ENCODE assay signal across 10 cellular contexts in the genomic region with DNA sequence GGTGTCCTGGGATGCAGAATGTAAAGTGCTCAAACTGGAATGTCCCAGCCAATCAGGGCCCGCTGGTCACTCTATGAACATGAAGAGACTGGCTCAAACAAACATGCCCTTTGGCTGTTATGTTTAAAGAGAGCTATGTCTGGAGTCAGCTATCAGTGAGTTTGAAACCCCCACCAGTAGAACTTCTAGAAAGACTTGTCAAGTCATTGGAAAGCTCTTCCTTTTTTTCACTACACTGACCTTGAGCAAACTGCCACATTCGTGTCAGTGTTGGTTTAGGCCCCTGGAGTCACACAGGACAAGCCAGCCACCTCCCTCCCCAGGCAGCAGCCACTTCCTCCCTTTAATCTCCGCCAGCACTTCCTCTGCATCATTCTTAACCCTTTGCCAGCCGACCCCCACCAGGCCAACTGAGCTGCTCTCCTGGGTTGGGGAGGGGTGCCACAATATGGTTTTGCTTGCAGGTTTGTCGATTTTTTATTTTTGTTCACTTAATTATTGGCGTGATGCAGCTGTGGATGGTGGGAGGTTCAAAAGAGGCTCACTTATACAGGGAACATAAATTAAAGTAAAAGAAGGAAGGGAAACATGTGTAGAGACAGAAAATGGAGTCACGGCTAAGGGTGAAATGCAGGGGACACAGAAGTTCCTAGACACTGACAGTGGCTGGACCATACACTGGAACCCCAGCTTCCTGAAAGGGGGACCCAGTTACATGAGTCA. TPM values are rescaled to one million over a fixed set of nuclear protein-coding genes. Genes with fewer than 3 reads are reported as not detected.
A peak's percentile ranks its signal among the peaks of the same experiment; 100 is the strongest.
DNase-seq lines count a peak whose midpoint lies in the region; ATAC-seq, FAIRE-seq and TF ChIP-seq lines count a peak whose summit lies in the region.
"Had no signal": no experiment of that assay in that cellular context is flagged by ENCODE, and none has a peak within 500 bp of the region (broad histone marks: within the 10 kb centered on the region; RNA-seq: fewer than 3 reads in every experiment).

No MANE protein-coding gene starts in this region.

- no peaks in the 10 kb centered on the region for H3K9me3 Mint-ChIP-seq in activated T-cell treated with anti-CD3 and anti-CD28 coated beads, Interleukin-2, amount 50 U/mL, for 4 hours

- ATAC-seq in activated T-cell treated with anti-CD3 and anti-CD28 coated beads, Interleukin-2, amount 50 U/mL, for 4 hours, result no peak
- ATAC-seq in HepG2, result peak; percentile 95
- no peak for ATAC-seq in thoracic aorta (ENCODE audit: insufficient number of reproducible peaks, low FRiP score, low read depth)
- no peak for ATAC-seq in HG02642 (IDR thresholded peaks at IDR 0.05; ENCODE audit: poor library complexity, unreplicated experiment)

- peaks cover 17 to 24% of the 10 kb centered on the region in 2 donors for H3K4me1 ChIP-seq in adrenal gland (replicated peaks in 1 of 2)
- H3K4me1 ChIP-seq in HepG2 (ENCODE audit: insufficient read depth, low read length), result peaks cover 76% of the 10 kb centered on the region
- peaks cover 49 to 82% of the 10 kb centered on the region in 2 donors for H3K4me1 ChIP-seq in thoracic aorta (ENCODE audit: control insufficient read depth in 1 of 2, low read depth in 2 of 2)

- DNase-seq in activated T-cell treated with anti-CD3 and anti-CD28 coated beads, Interleukin-2, amount 50 U/mL, for 4 hours, result no peak
- DNase-seq in activated T-cell treated with anti-CD3 and anti-CD28 coated beads for 4 hours (no peak), adrenal gland (peak in 6 of 7 donors; percentile 46 to 72 (median 61)), HepG2 (ENCODE audit: low spot score) (peak; percentile 99), thoracic aorta (ENCODE audit: low spot score) (no peak), NCI-H2029 treated with DMSO at 0.1 percent for 48 hours (lab: John Stamatoyannopoulos, UW) (no peak)
- DNase-seq in stimulated activated CD4-positive, alpha-beta T cell treated with anti-CD3 and anti-CD28 coated beads, Interleukin-15, amount 100 ng/mL, for 24 hours, result no peak
- DNase-seq: naive B cell had no signal

- H3K27ac ChIP-seq in adrenal gland (peak overlapping the region in 4 of 5 donors; percentile 15 to 88 (median 54)), HepG2 (ENCODE audit: extremely low read length, insufficient read depth, low read length) (peak overlapping the region; percentile 97), thoracic aorta (peak overlapping the region; percentile 73 to 85)

- CTCF ChIA-PET in HepG2 (lab: Yijun Ruan, JAX; ENCODE audit: low intra/inter-chr PET ratio, low total read pairs), result no interaction called here

- in situ Hi-C loops in HepG2 (cut with HindIII; ENCODE audit: extremely low pct_ligation_motif_present, low pct_unique_long_range_greater_than_20kb), result no loop called here

- H3K27me3 Mint-ChIP-seq in activated T-cell treated with anti-CD3 and anti-CD28 coated beads, Interleukin-2, amount 50 U/mL, for 4 hours (ENCODE audit: low read depth), result no peaks in the 10 kb centered on the region

- H3K4me2 ChIP-seq in HepG2 (ENCODE audit: low read depth, low read length), result peak overlapping the region; percentile 74

- no peaks in the 10 kb centered on the region for H3K36me3 ChIP-seq in adrenal gland (replicated peaks in 1 of 2)
- no peaks in the 10 kb centered on the region for H3K36me3 ChIP-seq in HepG2 (replicated peaks in 1 of 2; ENCODE audit: control insufficient read depth in 1 of 2, insufficient read depth in 2 of 2, low read length in 2 of 2)
- H3K36me3 ChIP-seq in thoracic aorta, result no peaks in the 10 kb centered on the region

- peak in 1 of 2 experiments; percentile 93; a peak in 3 of 4 replicates for TF ChIP-seq EP300 in HepG2 (IDR thresholded peaks at IDR 0.05; ENCODE audit: low read depth in 2 of 2, low read length in 2 of 2)
- TF ChIP-seq EP300 in HepG2 (CRISPR knock-in tag; IDR thresholded peaks at IDR 0.05; ENCODE audit: borderline replicate concordance), result peak; percentile 90

- intact Hi-C loops in adrenal gland (cut with DNase I) (no loop called here), HepG2 (cut with micrococcal nuclease; ENCODE audit: unreplicated experiment) (loop anchor here (2.0 kb wide), 1 partner anchor 201 kb away; a partner anchor contains a TSS)

- H3K9ac ChIP-seq in HepG2 (ENCODE audit: insufficient read depth, low read depth, low read length), result peak overlapping the region; percentile 68; the same call in 1 of the 2 replicates

- H3K4me1 Mint-ChIP-seq in activated T-cell treated with anti-CD3 and anti-CD28 coated beads, Interleukin-2, amount 50 U/mL, for 4 hours (ENCODE audit: low read depth), result peaks cover 34% of the 10 kb centered on the region

- WGBS in adrenal gland, 4 donors, result 36 to 50% (median 42%) methylated on average over 7 of the region's 7 CpGs
- WGBS in HepG2 (ENCODE audit: low lambda C conversion rate), result 25% methylated on average over 7 of the region's 7 CpGs

- peak; percentile 99 for FAIRE-seq in HepG2 (lab: Jason Lieb, UNC)

- H3K9me3 ChIP-seq in adrenal gland (replicated peaks in 1 of 3) (no peaks in the 10 kb centered on the region), HepG2 (ENCODE audit: low read length) (no peaks in the 10 kb centered on the region), thoracic aorta (no peaks in the 10 kb centered on the region)

- no peaks in the 10 kb centered on the region for H4K20me1 ChIP-seq in HepG2 (ENCODE audit: insufficient read depth, low read length)

- no peak overlapping the region for H2AFZ ChIP-seq in HepG2 (ENCODE audit: low read length)

- H3K79me2 ChIP-seq in HepG2 (ENCODE audit: insufficient read depth, low read length), result no peaks in the 10 kb centered on the region

- TF ChIP-seq POLR2A in adrenal gland (IDR thresholded peaks at IDR 0.05) (no peak), HepG2 (IDR thresholded peaks at IDR 0.05; ENCODE audit: insufficient read depth in 1 of 2, low read depth in 2 of 2, low read length in 2 of 2) (no peak)

- H3K4me3 ChIP-seq in adrenal gland, result no peak overlapping the region
- peak overlapping the region in 1 of 3 experiments; percentile 48; a peak in 1 of 6 replicates for H3K4me3 ChIP-seq in HepG2 (replicated peaks in 1 of 3; ENCODE audit: insufficient read depth in 1 of 3, low read depth in 2 of 3, low read length in 3 of 3)
- H3K4me3 ChIP-seq in thoracic aorta, result no peak overlapping the region

- no peaks in the 10 kb centered on the region for H3K27me3 ChIP-seq in adrenal gland
- H3K27me3 ChIP-seq in HepG2 (ENCODE audit: control insufficient read depth in 1 of 2, insufficient read depth in 2 of 2, low read length in 2 of 2), result no peaks in the 10 kb centered on the region; a peak in 1 of 5 replicates
- H3K27me3 ChIP-seq in thoracic aorta (replicated peaks; ENCODE audit: insufficient read depth), result no peaks in the 10 kb centered on the region

- POLR2A ChIA-PET in HepG2 (lab: Yijun Ruan, JAX), result interaction anchor here (1.0 to 1.7 kb wide), 2 partner anchors 10 to 16 kb away, joined by 3 to 4 read pairs; no protein-coding TSS in a partner anchor

- TF ChIP-seq CTCF in adrenal gland (IDR thresholded peaks at IDR 0.05) (no peak), HepG2 (CRISPR knock-in tag; IDR thresholded peaks at IDR 0.05) (no peak), thoracic aorta (IDR thresholded peaks at IDR 0.05) (no peak)

- no peak for TF ChIP-seq RAD21 in HepG2 (CRISPR knock-in tag; IDR thresholded peaks at IDR 0.05)

- BruUV-seq in HepG2 (replicated peaks; lab: Mats Ljungman, UMichigan), result no TSS peak

- no peaks in the 10 kb centered on the region for H3K36me3 Mint-ChIP-seq in activated T-cell treated with anti-CD3 and anti-CD28 coated beads, Interleukin-2, amount 50 U/mL, for 4 hours (ENCODE audit: insufficient read depth)
- H3K36me3 Mint-ChIP-seq: naive B cell had no signal

- peak overlapping the region; percentile 54 for H3K4me3 Mint-ChIP-seq in activated T-cell treated with anti-CD3 and anti-CD28 coated beads, Interleukin-2, amount 50 U/mL, for 4 hours

TF ChIP-seq in HepG2, 621 proteins besides CTCF, POLR2A, EP300 and RAD21 (continues in another document):
- TF ChIP-seq ZNF484 (CRISPR knock-in tag; IDR thresholded peaks at IDR 0.05; ENCODE audit: borderline replicate concordance, low read depth), result no peak
- TF ChIP-seq, protein P1, sequence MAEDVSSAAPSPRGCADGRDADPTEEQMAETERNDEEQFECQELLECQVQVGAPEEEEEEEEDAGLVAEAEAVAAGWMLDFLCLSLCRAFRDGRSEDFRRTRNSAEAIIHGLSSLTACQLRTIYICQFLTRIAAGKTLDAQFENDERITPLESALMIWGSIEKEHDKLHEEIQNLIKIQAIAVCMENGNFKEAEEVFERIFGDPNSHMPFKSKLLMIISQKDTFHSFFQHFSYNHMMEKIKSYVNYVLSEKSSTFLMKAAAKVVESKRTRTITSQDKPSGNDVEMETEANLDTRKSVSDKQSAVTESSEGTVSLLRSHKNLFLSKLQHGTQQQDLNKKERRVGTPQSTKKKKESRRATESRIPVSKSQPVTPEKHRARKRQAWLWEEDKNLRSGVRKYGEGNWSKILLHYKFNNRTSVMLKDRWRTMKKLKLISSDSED (CRISPR knock-in tag; IDR thresholded peaks at IDR 0.05), result 0 out of 2 replicates have a peak, but pooled peaks have one; percentile 32

RNA-seq across cellular contexts. Expression of a gene that starts 25.3 kb away (rescaled TPM):
- under 1 TPM in 2 of 3 donors, not detected in 1; 0.08 to 0.11 TPM for total RNA-seq in activated T-cell treated with anti-CD3 and anti-CD28 coated beads, Interleukin-2, amount 50 U/mL, for 4 hours
- total RNA-seq in adrenal gland, result 10 to 100 TPM; 12.5 to 26.6 (median 19.7) TPM
- polyA plus RNA-seq in adrenal gland, result 1 to 10 TPM; 4.6 to 8.8 (median 6.1) TPM
- not detected in 2 replicates for total RNA-seq in HepG2 (2016; rRNA removed; fragmentation: Illumina TruSeq; extraction: Trizol)
- total RNA-seq in HepG2 (2016; cell fraction: cytosol; rRNA removed; fragmentation: Illumina TruSeq; extraction: Trizol; ENCODE audit: low read depth), result not detected in 2 replicates
- not detected in 2 replicates for total RNA-seq in HepG2 (2016; cell fraction: insoluble cytoplasmic fraction; rRNA removed; fragmentation: Illumina TruSeq; extraction: Trizol)
- not detected in 2 replicates for total RNA-seq in HepG2 (2016; cell fraction: membrane; rRNA removed; fragmentation: Illumina TruSeq; extraction: Trizol)
- not detected in 2 replicates for total RNA-seq in HepG2 (2016; cell fraction: nucleus; rRNA removed; fragmentation: Illumina TruSeq; extraction: Trizol)
- not detected in 2 replicates for polyA plus RNA-seq in HepG2 (2011; rRNA removed)
- 0.03 TPM in 1 of 2 replicates, not detected in the other for polyA plus RNA-seq in HepG2 (2011; cell fraction: cytosol; rRNA removed)
- not detected in 2 replicates for polyA plus RNA-seq in HepG2 (2011; cell fraction: nucleus; rRNA removed)
- polyA plus RNA-seq in HepG2 (2012), result not detected in 2 replicates
- polyA plus RNA-seq in HepG2 (2016; cell fraction: cytosol; fragmentation: Illumina TruSeq; extraction: Trizol; ENCODE audit: low read depth), result not detected in 2 replicates
- polyA plus RNA-seq in HepG2 (2016; cell fraction: insoluble cytoplasmic fraction; fragmentation: Illumina TruSeq; extraction: Trizol; ENCODE audit: low read depth), result not detected in 2 replicates
- polyA plus RNA-seq in HepG2 (2016; cell fraction: membrane; fragmentation: Illumina TruSeq; extraction: Trizol; ENCODE audit: low read depth), result not detected in 2 replicates
- not detected in 2 replicates for polyA plus RNA-seq in HepG2 (2016; cell fraction: nucleus; fragmentation: Illumina TruSeq; extraction: Trizol; ENCODE audit: insufficient read depth, low read depth)
- not detected in 2 replicates for polyA minus RNA-seq in HepG2 (2011; rRNA and poly(A)+ RNA removed; ENCODE audit: low replicate concordance)
- polyA minus RNA-seq in HepG2 (2011; cell fraction: cytosol; rRNA and poly(A)+ RNA removed), result not detected in 2 replicates
- polyA minus RNA-seq in HepG2 (2011; cell fraction: nucleus; rRNA and poly(A)+ RNA removed), result not detected in 2 replicates
- 10 to 100 TPM; 56.6 to 73.8 TPM for total RNA-seq in thoracic aorta
- total RNA-seq: NCI-H460 had no signal

Comparison
In these comparisons a context has a peak if more than half of its experiments do, and no peak if none do; other contexts are left out.
1. DNase-seq: peak in adrenal gland (6 of 7) and HepG2 (single experiment); none in activated T-cell treated with anti-CD3 and anti-CD28 coated beads, Interleukin-2, amount 50 U/mL, for 4 hours (single experiment), activated T-cell treated with anti-CD3 and anti-CD28 coated beads for 4 hours (single experiment), thoracic aorta (single experiment), NCI-H2029 treated with DMSO at 0.1 percent for 48 hours (single experiment) and stimulated activated CD4-positive, alpha-beta T cell treated with anti-CD3 and anti-CD28 coated beads, Interleukin-15, amount 100 ng/mL, for 24 hours (single experiment).
2. RNA of a gene that starts 25.3 kb away (total RNA-seq): 56.6 to 73.8 TPM in thoracic aorta and 12.5 to 26.6 TPM in adrenal gland; 0.08 to 0.11 TPM in activated T-cell treated with anti-CD3 and anti-CD28 coated beads, Interleukin-2, amount 50 U/mL, for 4 hours and not detected in HepG2; every median in the first group is over 10 times any median in the second.
3. Peak in every context shown above with its lines, with median percentiles within 50 percentile points of each other: H3K27ac ChIP-seq.